Comparison of ENCODE assay signal across 8 cellular contexts in genomic region chr2:113602040-113602769, GRCh38. TPM values are rescaled to one million over a fixed set of nuclear protein-coding genes. Genes with fewer than 3 reads are reported as not detected.
DNase-seq lines count a peak whose midpoint lies in the region; ATAC-seq, FAIRE-seq and TF ChIP-seq lines count a peak whose summit lies in the region.
"Not testable (repeated sequence)": the region's sequence is repeated elsewhere in the genome, so short reads cannot be mapped to it uniquely, and the experiment has no call there.

No MANE protein-coding gene starts in this region.

- not testable (repeated sequence) for H2AFZ ChIP-seq in endothelial cell of umbilical vein (ENCODE audit: low read depth, low read length)

- not testable (repeated sequence) for FAIRE-seq in endothelial cell of umbilical vein (lab: Jason Lieb, UNC)

- POLR2A ChIA-PET in endothelial cell of umbilical vein (lab: Charles Lee): not testable (repeated sequence)

- not testable (repeated sequence) for H3K27me3 Mint-ChIP-seq in T-helper 17 cell; activated naive CD4-positive, alpha-beta T cell treated with anti-CD3 and anti-CD28 coated beads for 36 hours (ENCODE audit: low read depth)

- not testable (repeated sequence) for H3K79me2 ChIP-seq in endothelial cell of umbilical vein (ENCODE audit: control insufficient read depth, insufficient read depth, low read length)

- BruUV-seq in endothelial cell of umbilical vein (replicated peaks; lab: Mats Ljungman, UMichigan): not testable (repeated sequence)

- H3K36me3 ChIP-seq in GM06990 (ENCODE audit: control insufficient read depth, insufficient read depth, low read length); endothelial cell of umbilical vein (ENCODE audit: control insufficient read depth in 2 of 2, extremely low read depth in 1 of 2, insufficient read depth in 2 of 2, low read length in 2 of 2); tibial nerve: not testable (repeated sequence)

- TF ChIP-seq CTCF in GM06990 (IDR thresholded peaks at IDR 0.05; ENCODE audit: insufficient read depth, low read length, poor library complexity, severe bottlenecking) (peak; percentile 35), endothelial cell of umbilical vein (IDR thresholded peaks at IDR 0.05; ENCODE audit: extremely low read depth in 1 of 2, insufficient read depth in 1 of 2, low read depth in 1 of 2, low read length in 2 of 2) (peak in 1 of 2 donors; percentile 9), retinal pigment epithelial cell (conservative IDR thresholded peaks at IDR 0.05; ENCODE audit: low read depth, low read length) (peak; percentile 15), tibial nerve (IDR thresholded peaks at IDR 0.05) (peak in 3 of 5 experiments; percentile 32 to 63 (median 61))

- peak overlapping the region; percentile 31 for H3K4me3 Mint-ChIP-seq in T-helper 17 cell
- H3K4me3 Mint-ChIP-seq in activated naive CD4-positive, alpha-beta T cell treated with anti-CD3 and anti-CD28 coated beads for 36 hours: not testable (repeated sequence)

- not testable (repeated sequence) for H3K27ac Mint-ChIP-seq in T-helper 17 cell; activated naive CD4-positive, alpha-beta T cell treated with anti-CD3 and anti-CD28 coated beads for 36 hours

- TF ChIP-seq POLR2A in endothelial cell of umbilical vein (IDR thresholded peaks at IDR 0.05; ENCODE audit: low read depth, low read length); tibial nerve (IDR thresholded peaks at IDR 0.05): not testable (repeated sequence)

- DNase-seq in GM06990 (ENCODE audit: extremely low read depth, insufficient read length) (peak; percentile 17), HuH-7.5 (ENCODE audit: low spot score) (peak; percentile 4), T-helper 17 cell (peak; percentile 26 to 44 (median 41)), endothelial cell of umbilical vein (ENCODE audit: low read depth, low spot score) (peak; percentile 40), kidney tubule cell (ENCODE audit: low spot score) (peak; percentile 54), tibial nerve (ENCODE audit: low spot score in 2 of 2) (peak in 1 of 2 donors; percentile 36)
- DNase-seq in activated naive CD4-positive, alpha-beta T cell treated with anti-CD3 and anti-CD28 coated beads for 36 hours: peak; percentile 77
- not testable (repeated sequence) for DNase-seq in retinal pigment epithelial cell (ENCODE audit: low read depth)

- H3K27me3 ChIP-seq in GM06990 (replicated peaks; ENCODE audit: control insufficient read depth, insufficient read depth, low read length); endothelial cell of umbilical vein (ENCODE audit: control insufficient read depth in 2 of 2, insufficient read depth in 2 of 2, low read length in 2 of 2); tibial nerve: not testable (repeated sequence)

- H3K9ac ChIP-seq in endothelial cell of umbilical vein (replicated peaks; ENCODE audit: extremely low read depth, insufficient read depth, low read length): not testable (repeated sequence)

- not testable (repeated sequence) for ATAC-seq in T-helper 17 cell

- H3K4me2 ChIP-seq in endothelial cell of umbilical vein (ENCODE audit: insufficient read depth, low read length): not testable (repeated sequence)

- not testable (repeated sequence) for H3K9me1 ChIP-seq in endothelial cell of umbilical vein (replicated peaks; ENCODE audit: control insufficient read depth, extremely low read depth, insufficient read depth, low read length)

- WGBS in tibial nerve, 2 donors: 90 to 94% methylated on average over 39 to 48 of the region's 51 CpGs

- not testable (repeated sequence) for H3K4me1 Mint-ChIP-seq in T-helper 17 cell; activated naive CD4-positive, alpha-beta T cell treated with anti-CD3 and anti-CD28 coated beads for 36 hours (ENCODE audit: low read depth)

- intact Hi-C loops in activated naive CD4-positive, alpha-beta T cell treated with anti-CD3 and anti-CD28 coated beads for 36 hours (cut with micrococcal nuclease): loop anchor here (1.0 to 10.0 kb wide), 5 partner anchors 98 to 375 kb away; partner anchors contain the start of genes ACTR3 and SLC35F5
- intact Hi-C loops in endothelial cell of umbilical vein (cut with micrococcal nuclease): loop anchor here (5.0 kb wide), 1 partner anchor 155 kb away; the partner anchor contains the start of gene SLC35F5

- not testable (repeated sequence) for H3K4me3 ChIP-seq in GM06990 (replicated peaks; ENCODE audit: low read depth, low read length); endothelial cell of umbilical vein (replicated peaks in 1 of 3; ENCODE audit: insufficient read depth in 1 of 3, low read depth in 1 of 3, low read length in 3 of 3); retinal pigment epithelial cell (ENCODE audit: low read length); tibial nerve

- dilution Hi-C loops in endothelial cell of umbilical vein (cut with MboI; ENCODE audit: extremely low pct_ligation_motif_present, low sequenced_read_pairs): not testable (repeated sequence)

- not testable (repeated sequence) for H3K9me3 Mint-ChIP-seq in activated naive CD4-positive, alpha-beta T cell treated with anti-CD3 and anti-CD28 coated beads for 36 hours

- not testable (repeated sequence) for H4K20me1 ChIP-seq in endothelial cell of umbilical vein (replicated peaks; ENCODE audit: control insufficient read depth, extremely low read depth, insufficient read depth, low read length)

- not testable (repeated sequence) for H3K4me1 ChIP-seq in endothelial cell of umbilical vein (ENCODE audit: control insufficient read depth, extremely low read depth, insufficient read depth, low read length); tibial nerve

- H3K9me3 ChIP-seq in T-helper 17 cell (ENCODE audit: control insufficient read depth, low read length, poor library complexity, severe bottlenecking); endothelial cell of umbilical vein (replicated peaks; ENCODE audit: control insufficient read depth, insufficient read depth, low read length); tibial nerve: not testable (repeated sequence)

- TF ChIP-seq EP300 in tibial nerve (IDR thresholded peaks at IDR 0.05): not testable (repeated sequence)

- CTCF ChIA-PET in activated naive CD4-positive, alpha-beta T cell treated with anti-CD3 and anti-CD28 coated beads for 36 hours (lab: Charles Lee): interaction anchor here (0.7 kb wide), 1 partner anchor 128 kb away, joined by 3 read pairs; no protein-coding TSS in a partner anchor
- CTCF ChIA-PET in endothelial cell of umbilical vein (lab: Charles Lee): not testable (repeated sequence)

- not testable (repeated sequence) for H3K36me3 Mint-ChIP-seq in T-helper 17 cell (ENCODE audit: low read depth); activated naive CD4-positive, alpha-beta T cell treated with anti-CD3 and anti-CD28 coated beads for 36 hours (ENCODE audit: low read depth)

- not testable (repeated sequence) for H3K27ac ChIP-seq in endothelial cell of umbilical vein (ENCODE audit: insufficient read depth, low read depth, low read length); tibial nerve

RNA-seq across cellular contexts. Expression of gene RABL2A, which starts 24.9 kb away (rescaled TPM):
- total RNA-seq in T-helper 17 cell (10 to 100 TPM; 14.9 to 18.8 TPM), endothelial cell of umbilical vein (10.8 and 12.2 TPM in 2 replicates), tibial nerve (10 to 100 TPM in 3 of 4 donors, 1 to 10 TPM in 1; 6.9 to 24.7 (median 20.3) TPM)
- 1 to 10 TPM; 9.2 TPM for total RNA-seq in activated naive CD4-positive, alpha-beta T cell treated with anti-CD3 and anti-CD28 coated beads for 36 hours
- polyA plus RNA-seq in endothelial cell of umbilical vein: 9.4 and 12.4 TPM in 2 replicates
- polyA plus RNA-seq in endothelial cell of umbilical vein (2011; cell fraction: cytosol; rRNA removed): 6.5 and 6.8 TPM in 2 replicates
- 41.0 and 49.9 TPM in 2 replicates for polyA plus RNA-seq in endothelial cell of umbilical vein (2011; cell fraction: nucleus; rRNA removed)
- 6.7 and 6.8 TPM in 2 replicates for polyA plus RNA-seq in endothelial cell of umbilical vein (2012)
- 14.4 and 14.8 TPM in 2 replicates for polyA minus RNA-seq in endothelial cell of umbilical vein
- 2.7 TPM for polyA minus RNA-seq in endothelial cell of umbilical vein (2011; cell fraction: cytosol; rRNA and poly(A)+ RNA removed)
- 13.6 and 16.4 TPM in 2 replicates for polyA minus RNA-seq in endothelial cell of umbilical vein (2011; cell fraction: nucleus; rRNA and poly(A)+ RNA removed)
